Comparison of ENCODE assay signal across 10 cellular contexts in the genomic region with DNA sequence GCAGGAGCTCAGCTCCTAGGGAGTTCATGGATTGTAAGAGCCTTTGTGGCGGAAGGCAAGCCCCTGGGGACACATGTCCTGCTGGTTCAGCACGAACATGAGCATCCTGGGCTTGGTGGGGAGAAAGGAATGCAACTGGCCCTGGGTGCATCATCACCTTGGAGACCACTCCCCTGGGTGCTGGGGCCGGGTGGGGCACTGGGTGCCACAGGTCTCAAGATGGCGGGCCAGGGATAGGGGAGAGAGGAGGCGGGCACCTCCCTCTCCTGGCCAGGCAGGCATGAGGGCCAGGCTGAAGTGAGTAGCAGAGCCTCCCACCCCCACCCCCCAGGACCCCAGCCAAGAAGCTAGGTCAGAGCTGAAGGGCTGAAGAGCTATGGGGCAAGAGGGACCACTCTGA. TPM values are rescaled to one million over a fixed set of nuclear protein-coding genes. Genes with fewer than 3 reads are reported as not detected.
DNase-seq lines count a peak whose midpoint lies in the region; ATAC-seq and TF ChIP-seq lines count a peak whose summit lies in the region.
"Had no signal": no experiment of that assay in that cellular context is flagged by ENCODE, and none has a peak within 500 bp of the region (broad histone marks: within the 10 kb centered on the region; RNA-seq: fewer than 3 reads in every experiment).

No MANE protein-coding gene starts in this region.

- intact Hi-C loops in dorsolateral prefrontal cortex (cut with DNase I): no loop called here
- intact Hi-C loops in natural killer cell (cut with micrococcal nuclease): no loop called here

- DNase-seq in AG04450 (ENCODE audit: low read depth, low spot score) (no peak), dorsolateral prefrontal cortex (no peak), natural killer cell (no peak), G401 (ENCODE audit: low spot score) (no peak)
- no peak for DNase-seq in stimulated activated CD4-positive, alpha-beta T cell treated with anti-CD3 and anti-CD28 coated beads, Interleukin-2, amount 100 ng/mL, for 48 hours

- peak overlapping the region; percentile 79 for H3K4me3 Mint-ChIP-seq in natural killer cell

- peak overlapping the region; percentile 78 for H3K4me3 ChIP-seq in AG04450 (ENCODE audit: low read depth, low read length)
- peak overlapping the region; percentile 55 to 90 (median 79) for H3K4me3 ChIP-seq in dorsolateral prefrontal cortex

- H3K27ac ChIP-seq in AG04450 (ENCODE audit: low read depth, low read length) (no peak overlapping the region), KOPT-K1 (ENCODE audit: low read depth, low read length, poor library complexity, severe bottlenecking) (peak overlapping the region; percentile 31), dorsolateral prefrontal cortex (peak overlapping the region; percentile 2 to 99 (median 97))

- no peak for ATAC-seq in natural killer cell
- ATAC-seq in GM21367 (IDR thresholded peaks at IDR 0.05; ENCODE audit: unreplicated experiment): no peak
- no peak for ATAC-seq in GM21423 (IDR thresholded peaks at IDR 0.05; ENCODE audit: unreplicated experiment)

- no peaks in the 10 kb centered on the region for H3K36me3 Mint-ChIP-seq in natural killer cell

- H3K9me3 ChIP-seq in AG04450 (ENCODE audit: control insufficient read depth, insufficient read depth, low read length) (no peaks in the 10 kb centered on the region), KOPT-K1 (ENCODE audit: insufficient read depth, low read length, poor library complexity, severe bottlenecking) (no peaks in the 10 kb centered on the region)

- H3K9me3 Mint-ChIP-seq in natural killer cell: no peaks in the 10 kb centered on the region

- H3K4me1 Mint-ChIP-seq in natural killer cell: peaks cover 0 to 30% of the 10 kb centered on the region in 2 donors

- no peak for TF ChIP-seq CTCF in AG04450 (IDR thresholded peaks at IDR 0.05; ENCODE audit: low read depth, low read length)
- TF ChIP-seq CTCF in dorsolateral prefrontal cortex (IDR thresholded peaks at IDR 0.05 in 54 of 56, conservative IDR thresholded peaks at IDR 0.05 in 2 of 56; ENCODE audit: low read depth in 1 of 56, partially characterized antibody in 56 of 56): peak in 1 of 56 donors; percentile 3
- TF ChIP-seq CTCF in natural killer cell (IDR thresholded peaks at IDR 0.05): no peak

- H3K27me3 ChIP-seq in AG04450 (ENCODE audit: control insufficient read depth, insufficient read depth, low read length) (no peaks in the 10 kb centered on the region), dorsolateral prefrontal cortex (no peaks in the 10 kb centered on the region)

- H3K36me3 ChIP-seq in KOPT-K1 (ENCODE audit: insufficient read depth, low read length): no peaks in the 10 kb centered on the region

- POLR2A ChIA-PET in AG04450 (lab: Yijun Ruan, JAX): interaction anchor here (1.3 kb wide), 1 partner anchor 29 kb away, joined by 7 read pairs; a partner anchor contains a TSS

- CTCF ChIA-PET in AG04450 (lab: Charles Lee): interaction anchor here (1.7 to 3.6 kb wide), 2 partner anchors 16 to 24 kb away, joined by 3 to 24 read pairs; a partner anchor contains a TSS

- in situ Hi-C loops in G401 (cut with HindIII; ENCODE audit: low sequenced_read_pairs): no loop called here

- peak overlapping the region in 1 of 2 donors; percentile 69 for H3K27ac Mint-ChIP-seq in natural killer cell

- peaks cover 0 to 6% of the 10 kb centered on the region in 2 donors for H3K27me3 Mint-ChIP-seq in natural killer cell (ENCODE audit: low read depth in 2 of 2)

RNA-seq across cellular contexts. Expression of a gene that starts 0.8 kb away (rescaled TPM):
- 54.6 and 69.2 TPM in 2 replicates for polyA plus RNA-seq in AG04450 (2011; rRNA removed)
- 60.0 and 72.8 TPM in 2 replicates for polyA minus RNA-seq in AG04450 (2011; rRNA and poly(A)+ RNA removed)
- total RNA-seq in dorsolateral prefrontal cortex: 100 to 1,000 TPM in 87 of 120 experiments, 10 to 100 TPM in 33; 59.6 to 285 (median 112) TPM
- 10 to 100 TPM; 15.0 to 24.7 (median 18.4) TPM for total RNA-seq in natural killer cell
- total RNA-seq in G401 (2014; rRNA removed; shearing (Covaris generic)): 57.1 and 80.7 TPM in 2 replicates

RNA-seq across cellular contexts. Expression of a gene that starts 7.4 kb away (rescaled TPM):
- 34.5 and 37.5 TPM in 2 replicates for polyA plus RNA-seq in AG04450 (2011; rRNA removed)
- polyA minus RNA-seq in AG04450 (2011; rRNA and poly(A)+ RNA removed): 21.0 and 25.0 TPM in 2 replicates
- total RNA-seq in dorsolateral prefrontal cortex (10 to 100 TPM in 117 of 120 experiments, 1 to 10 TPM in 3; 7.7 to 21.5 (median 14.8) TPM), natural killer cell (10 to 100 TPM; 32.8 to 42.2 (median 34.2) TPM)
- 6.5 and 9.9 TPM in 2 replicates for total RNA-seq in G401 (2014; rRNA removed; shearing (Covaris generic))

RNA-seq across cellular contexts. Expression of a gene that starts 8.4 kb away (rescaled TPM):
- polyA plus RNA-seq in AG04450 (2011; rRNA removed): 8.2 and 9.9 TPM in 2 replicates
- 5.0 and 7.1 TPM in 2 replicates for polyA minus RNA-seq in AG04450 (2011; rRNA and poly(A)+ RNA removed)
- 10 to 100 TPM; 31.4 to 85.8 (median 60.7) TPM for total RNA-seq in dorsolateral prefrontal cortex
- total RNA-seq in natural killer cell: 10 to 100 TPM; 12.0 to 14.7 (median 13.4) TPM
- total RNA-seq in G401 (2014; rRNA removed; shearing (Covaris generic)): 14.8 and 26.8 TPM in 2 replicates

RNA-seq across cellular contexts. Expression of a gene that starts 11.3 kb away (rescaled TPM):
- polyA plus RNA-seq in AG04450 (2011; rRNA removed): not detected in 2 replicates
- polyA minus RNA-seq in AG04450 (2011; rRNA and poly(A)+ RNA removed): not detected in 2 replicates
- total RNA-seq in dorsolateral prefrontal cortex (10 to 100 TPM in 82 of 120 experiments, 1 to 10 TPM in 38; 2.6 to 62.5 (median 12.7) TPM), natural killer cell (not detected)
- not detected in 2 replicates for total RNA-seq in G401 (2014; rRNA removed; shearing (Covaris generic))
- total RNA-seq: myocyte; T-helper 1 cell treated with Interleukin-12 subunit alpha and Interleukin-12 subunit beta and Interleukin-4 antibody, amounts not matched to agents 30 ng/mL and 1 ng/mL, for 36 hours had no signal

RNA-seq across cellular contexts. Expression of a gene that starts 16.8 kb away (rescaled TPM):
- polyA plus RNA-seq in AG04450 (2011; rRNA removed): 20.4 and 27.8 TPM in 2 replicates
- 33.1 and 40.5 TPM in 2 replicates for polyA minus RNA-seq in AG04450 (2011; rRNA and poly(A)+ RNA removed)
- total RNA-seq in dorsolateral prefrontal cortex (10 to 100 TPM in 116 of 120 experiments, 1 to 10 TPM in 4; 8.1 to 33.2 (median 16.3) TPM), natural killer cell (10 to 100 TPM in 2 of 3 donors, 1 to 10 TPM in 1; 8.4 to 19.5 (median 13.8) TPM)
- 103 and 242 TPM in 2 replicates for total RNA-seq in G401 (2014; rRNA removed; shearing (Covaris generic))
